ENCODE assay signal across 22 cellular contexts in the genomic region with DNA sequence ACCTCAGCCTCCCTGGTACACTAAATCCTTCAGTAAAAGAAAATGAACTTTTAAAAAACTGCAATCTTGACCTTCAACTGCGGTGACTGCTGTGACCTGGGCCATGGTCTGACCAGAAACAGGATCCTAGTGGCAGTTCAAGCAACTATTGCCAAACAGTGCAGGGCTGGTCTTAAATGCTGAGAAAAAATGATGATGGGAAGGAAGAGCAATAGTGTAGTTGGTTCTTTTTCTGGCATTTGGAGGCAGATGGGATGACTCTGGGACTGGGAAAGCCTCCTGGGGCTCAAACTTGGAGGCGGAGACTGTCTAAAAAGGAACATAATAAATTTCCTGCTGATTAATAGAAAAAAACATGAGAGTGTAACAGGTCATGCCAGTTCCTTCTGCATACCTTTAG. TPM values are rescaled to one million over a fixed set of nuclear protein-coding genes. Genes with fewer than 3 reads are reported as not detected.
A peak's percentile ranks its signal among the peaks of the same experiment; 100 is the strongest.
DNase-seq lines count a peak whose midpoint lies in the region; ATAC-seq and TF ChIP-seq lines count a peak whose summit lies in the region.
"Had no signal": no experiment of that assay in that cellular context is flagged by ENCODE, and none has a peak within 500 bp of the region (broad histone marks: within the 10 kb centered on the region; RNA-seq: fewer than 3 reads in every experiment).

No MANE protein-coding gene starts in this region.

- no peak for DNase-seq in Right ventricle myocardium superior
- no peak for DNase-seq in cardiac septum (ENCODE audit: low spot score)
- peak in 1 of 4 donors; percentile 9 for DNase-seq in body of pancreas
- no peak for DNase-seq in left ventricle myocardium superior
- peak; percentile 45 for DNase-seq in testis
- no peak for DNase-seq in HPDE6-E6E7 (ENCODE audit: extremely low spot score)
- DNase-seq in NCI-H1694 treated with DMSO at 0.1 percent for 48 hours (lab: John Stamatoyannopoulos, UW): no peak
- DNase-seq in ascending aorta (ENCODE audit: low spot score in 2 of 2): no peak
- DNase-seq: activated CD4-positive, alpha-beta T cell treated with anti-CD3 and anti-CD28 coated beads, Interleukin-2, amount 50 U/mL, for 1 hour; activated CD8-positive, alpha-beta memory T cell treated with anti-CD3 and anti-CD28 coated beads, Interleukin-2, amount 50 U/mL, for 48 hours; activated effector memory CD4-positive, alpha-beta T cell treated with anti-CD3 and anti-CD28 coated beads, Interleukin-2, amount 50 U/mL, for 16 hours; amygdala; CD8-positive, alpha-beta memory T cell; DND-41; effector memory CD8-positive, alpha-beta T cell; hypothalamus; kidney; NCI-H1417 treated with DMSO at 0.1 percent for 48 hours; NCI-H774; SIG-M5; stimulated activated CD4-positive, alpha-beta T cell treated with anti-CD3 and anti-CD28 coated beads, Interleukin-12 subunit alpha, Interleukin-12 subunit beta, amount 100 ng/mL, for 4 hours had no signal

- no peak overlapping the region for H3K4me3 ChIP-seq in body of pancreas
- H3K4me3 ChIP-seq in testis: no peak overlapping the region
- H3K4me3 ChIP-seq in ascending aorta: no peak overlapping the region
- H3K4me3 ChIP-seq: thoracic aorta had no signal

- TF ChIP-seq POLR2A in body of pancreas (IDR thresholded peaks at IDR 0.05): no peak
- TF ChIP-seq POLR2A in testis (IDR thresholded peaks at IDR 0.05): no peak

- peak; percentile 34 for ATAC-seq in Right ventricle myocardium superior (ENCODE audit: poor library complexity)
- peak; percentile 18 for ATAC-seq in body of pancreas
- ATAC-seq in left ventricle myocardium superior: peak; percentile 60
- ATAC-seq: effector memory CD8-positive, alpha-beta T cell had no signal

- TF ChIP-seq CTCF in body of pancreas (IDR thresholded peaks at IDR 0.05) (no peak), testis (IDR thresholded peaks at IDR 0.05) (no peak), ascending aorta (IDR thresholded peaks at IDR 0.05) (no peak)

- H3K36me3 ChIP-seq in body of pancreas (replicated peaks in 1 of 2; ENCODE audit: insufficient read depth in 1 of 2, low read depth in 2 of 2): no peaks in the 10 kb centered on the region
- no peaks in the 10 kb centered on the region for H3K36me3 ChIP-seq in testis (ENCODE audit: low read depth, missing control alignments)
- H3K36me3 ChIP-seq in ascending aorta: no peaks in the 10 kb centered on the region
- H3K36me3 ChIP-seq: thoracic aorta had no signal

- no peaks in the 10 kb centered on the region for H3K9me3 ChIP-seq in body of pancreas
- H3K9me3 ChIP-seq in testis: no peaks in the 10 kb centered on the region
- no peaks in the 10 kb centered on the region for H3K9me3 ChIP-seq in ascending aorta
- H3K9me3 ChIP-seq: thoracic aorta had no signal

- intact Hi-C loops in Right ventricle myocardium superior (cut with DNase I) (no loop called here), cardiac septum (cut with DNase I) (no loop called here), body of pancreas (cut with DNase I) (no loop called here), left ventricle myocardium superior (cut with micrococcal nuclease) (no loop called here), testis (cut with DNase I; ENCODE audit: low total_unique reads) (no loop called here), ascending aorta (cut with DNase I) (no loop called here)

- no peak overlapping the region for H3K27ac ChIP-seq in body of pancreas
- peak overlapping the region in 1 of 2 donors; percentile 43 for H3K27ac ChIP-seq in testis
- H3K27ac ChIP-seq in ascending aorta: no peak overlapping the region
- H3K27ac ChIP-seq: thoracic aorta had no signal

- WGBS in body of pancreas, 2 donors: 50 to 56% methylated on average over 2 of the region's 2 CpGs
- 40 to 42% methylated on average over 2 of the region's 2 CpGs for WGBS in testis, 2 donors

- H3K4me1 ChIP-seq in body of pancreas (peaks cover 6% of the 10 kb centered on the region), testis (peaks cover 6% of the 10 kb centered on the region), ascending aorta (no peaks in the 10 kb centered on the region)

- H3K27me3 ChIP-seq in body of pancreas (no peaks in the 10 kb centered on the region), testis (no peaks in the 10 kb centered on the region), ascending aorta (no peaks in the 10 kb centered on the region)

RNA-seq across cellular contexts. Expression of a gene that starts 45.4 kb away (rescaled TPM):
- total RNA-seq in Right ventricle myocardium superior: 9.2 TPM
- total RNA-seq in cardiac septum: 23.8 TPM
- 10 to 100 TPM in 1 of 2 donors, 1 to 10 TPM in 1; 2.9 to 11.9 TPM for total RNA-seq in body of pancreas
- 16.6 TPM for total RNA-seq in left ventricle myocardium superior
- total RNA-seq in testis: 10 to 100 TPM; 30.1 to 47.7 TPM
- 42.6 TPM for polyA plus RNA-seq in testis (ENCODE audit: insufficient read depth, low read depth, low replicate concordance)
- 7.8 TPM for total RNA-seq in ascending aorta
